7 cellular contexts compared by ENCODE assay signal in the genomic region with DNA sequence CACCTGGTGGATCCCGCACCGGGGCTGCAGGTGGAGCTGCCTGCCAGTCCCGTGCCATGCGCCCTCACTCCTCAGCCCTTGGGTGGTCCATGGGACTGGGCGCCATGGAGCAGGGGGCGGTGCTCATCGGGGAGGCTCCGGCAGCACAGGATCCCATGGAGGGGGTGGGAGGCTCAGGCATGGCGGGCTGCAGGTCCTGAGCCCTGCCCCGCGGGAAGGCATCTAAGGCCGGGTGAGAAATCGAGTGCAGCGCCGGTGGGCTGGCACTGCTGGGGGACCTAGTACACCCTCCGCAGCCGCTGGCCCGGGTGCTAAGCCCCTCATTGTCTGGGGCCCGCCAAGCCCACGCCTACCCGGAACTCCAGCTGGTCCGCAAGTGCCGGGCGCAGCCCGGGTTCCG. TPM values are rescaled to one million over a fixed set of nuclear protein-coding genes. Genes with fewer than 3 reads are reported as not detected.
"Had no signal": no experiment of that assay in that cellular context is flagged by ENCODE, and none has a peak within 500 bp of the region (broad histone marks: within the 10 kb centered on the region; RNA-seq: fewer than 3 reads in every experiment).

No MANE protein-coding gene starts in this region.

RNA-seq across cellular contexts. Expression of a gene that starts 13.6 kb away (rescaled TPM):
- total RNA-seq: GM23248, H4, H7, HFFc6 had no signal
- polyA plus RNA-seq: GM23248 had no signal

RNA-seq across cellular contexts. Expression of a gene that starts 35.3 kb away (rescaled TPM):
- total RNA-seq: GM23248, H1, H4, H7, H9, HFFc6 had no signal
- polyA plus RNA-seq: GM23248, GM23338, H1 had no signal

RNA-seq across cellular contexts. Expression of a gene that starts 59.4 kb away (rescaled TPM):
- total RNA-seq: GM23248, H9, HFFc6 had no signal
- polyA plus RNA-seq: GM23248 had no signal
